Comparison of ENCODE assay signal across 30 cellular contexts in genomic region chr3:52146811-52147210, GRCh38.
"Had no signal": no experiment of that assay in that cellular context is flagged by ENCODE, and none has a peak within 500 bp of the region (broad histone marks: within the 10 kb centered on the region; RNA-seq: fewer than 3 reads in every experiment).

No MANE protein-coding gene starts in this region.

- H3K27ac Mint-ChIP-seq: immature natural killer cell; memory B cell; naive thymus-derived CD4-positive, alpha-beta T cell; nephron progenitor cell; neural progenitor cell; progenitor cell of endocrine pancreas; stimulated activated naive B cell treated with anti-CD40 and anti-IgM and Interleukin-4, amounts not matched to agents 10 μg/mL and 1 μg/mL and 100 μg/mL, for 72 hours had no signal

- H3K27me3 ChIP-seq: left lung, neural progenitor cell, neutrophil, ovary, right atrium auricular region, right lobe of liver, stomach, testis, thyroid gland, transverse colon, upper lobe of left lung, vagina had no signal

- H3K36me3 Mint-ChIP-seq: immature natural killer cell, memory B cell had no signal

- H3K36me3 ChIP-seq: neural progenitor cell, ovary, right atrium auricular region, thyroid gland, transverse colon, vagina had no signal

- H3K4me1 ChIP-seq: right lobe of liver, thyroid gland had no signal

- H3K4me3 Mint-ChIP-seq: immature natural killer cell; memory B cell; naive thymus-derived CD4-positive, alpha-beta T cell; nephron progenitor cell; neural progenitor cell; stimulated activated naive B cell treated with anti-CD40 and anti-IgM and Interleukin-4, amounts not matched to agents 10 μg/mL and 1 μg/mL and 100 μg/mL, for 72 hours had no signal

- H3K4me3 ChIP-seq: left lung, mucosa of descending colon, neural progenitor cell, ovary, right atrium auricular region, right lobe of liver, smooth muscle cell, stomach, testis, thyroid gland, transverse colon, upper lobe of left lung, vagina had no signal

- ATAC-seq: left colon; left lung; mucosa of descending colon; naive thymus-derived CD4-positive, alpha-beta T cell; right lobe of liver; stimulated activated naive B cell treated with anti-CD40 and anti-IgM and Interleukin-4, amounts not matched to agents 10 μg/mL and 1 μg/mL and 100 μg/mL, for 72 hours; stimulated activated naive CD8-positive, alpha-beta T cell treated with anti-CD3 and anti-CD28 coated beads, Interleukin-15, Interleukin-2, amounts not matched to agents 100 U/mL and 50 U/mL, for 24 hours had no signal

- H3K9me3 Mint-ChIP-seq: immature natural killer cell; memory B cell; naive thymus-derived CD4-positive, alpha-beta T cell; nephron progenitor cell; neural progenitor cell; stimulated activated naive B cell treated with anti-CD40 and anti-IgM and Interleukin-4, amounts not matched to agents 10 μg/mL and 1 μg/mL and 100 μg/mL, for 72 hours had no signal

- H3K27me3 Mint-ChIP-seq: memory B cell; naive thymus-derived CD4-positive, alpha-beta T cell; progenitor cell of endocrine pancreas; stimulated activated naive B cell treated with anti-CD40 and anti-IgM and Interleukin-4, amounts not matched to agents 10 μg/mL and 1 μg/mL and 100 μg/mL, for 72 hours had no signal

- DNase-seq: hypothalamus; immature natural killer cell; kidney; left colon; left lung; midbrain; mucosa of descending colon; naive thymus-derived CD4-positive, alpha-beta T cell; nephron progenitor cell; occipital lobe; ovary; stimulated activated CD4-positive, alpha-beta T cell treated with anti-CD3 and anti-CD28 coated beads, Interleukin-12 subunit alpha, Interleukin-12 subunit beta, amount 100 ng/mL, for 4 hours; stimulated activated CD4-positive, alpha-beta T cell treated with anti-CD3 and anti-CD28 coated beads, Interleukin-15, amount 100 ng/mL, for 24 hours; stimulated activated CD4-positive, alpha-beta T cell treated with anti-CD3 and anti-CD28 coated beads, Interleukin-2, amount 100 ng/mL, for 24 hours; stimulated activated CD4-positive, alpha-beta T cell treated with anti-CD3 and anti-CD28 coated beads, Interleukin-4, amount 100 ng/mL, for 1 hour; stimulated activated naive B cell treated with anti-CD40 and anti-IgM and Interleukin-4, amounts not matched to agents 10 μg/mL and 1 μg/mL and 100 μg/mL, for 72 hours; stimulated activated naive CD8-positive, alpha-beta T cell treated with anti-CD3 and anti-CD28 coated beads, Interleukin-15, Interleukin-2, amounts not matched to agents 100 U/mL and 50 U/mL, for 24 hours; stomach; testis; thyroid gland; transverse colon; upper lobe of left lung had no signal

- H3K27ac ChIP-seq: left lung, neural progenitor cell, neutrophil, ovary, right atrium auricular region, right lobe of liver, stomach, testis, thyroid gland, transverse colon, upper lobe of left lung, vagina had no signal

- H3K9me3 ChIP-seq: left lung, mucosa of descending colon, neutrophil, ovary, right atrium auricular region, right lobe of liver, stomach, testis, thyroid gland, transverse colon, upper lobe of left lung, vagina had no signal
